ENCODE assay signal across 18 cellular contexts in the genomic region with DNA sequence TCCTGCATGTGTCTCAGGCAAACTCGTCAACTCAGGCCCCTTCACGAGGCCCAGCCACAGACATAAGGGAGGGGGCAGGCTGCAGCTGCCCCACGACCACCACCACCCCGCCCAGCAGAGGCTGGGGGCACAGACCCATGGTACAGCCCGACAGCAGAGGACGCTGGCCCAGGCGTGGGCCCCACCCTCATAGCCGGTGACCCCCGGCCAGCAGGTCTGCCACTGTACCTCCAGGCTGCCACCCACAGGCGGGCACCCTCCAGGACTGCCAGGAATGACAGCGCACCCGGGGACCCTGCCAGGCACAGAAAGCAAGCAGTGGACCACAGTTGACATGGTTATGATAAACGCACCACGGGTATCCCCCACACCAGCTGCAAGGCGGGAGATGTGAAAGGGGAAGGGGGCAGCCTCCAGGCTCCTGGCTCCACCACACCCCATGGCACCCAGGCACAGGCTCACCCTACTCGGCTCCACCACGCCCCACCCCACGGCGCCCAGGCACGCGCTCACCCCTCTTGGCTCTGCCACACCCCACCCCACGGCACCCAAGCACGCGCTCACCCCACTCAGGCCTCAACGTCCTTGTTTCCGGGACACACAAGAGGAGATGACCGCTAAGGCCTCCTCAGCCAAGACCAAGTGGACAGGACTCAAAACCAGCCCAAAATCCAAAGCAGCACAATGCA.
"Had no signal": no experiment of that assay in that cellular context is flagged by ENCODE, and none has a peak within 500 bp of the region (broad histone marks: within the 10 kb centered on the region; RNA-seq: fewer than 3 reads in every experiment).

No MANE protein-coding gene starts in this region.

- H3K9me3 ChIP-seq: breast epithelium, gastrocnemius medialis, heart left ventricle, psoas muscle, spleen, vagina had no signal

- H3K27me3 ChIP-seq: breast epithelium, gastrocnemius medialis, heart left ventricle, spleen, vagina had no signal

- H3K36me3 ChIP-seq: breast epithelium, gastrocnemius medialis, heart left ventricle, vagina had no signal

- H3K9me3 Mint-ChIP-seq: activated CD4-positive, alpha-beta T cell treated with anti-CD3 and anti-CD28 coated beads, Interleukin-2, amount 10 ng/mL, durations not matched to agents 7 days and 5 days; activated naive CD8-positive, alpha-beta T cell treated with anti-CD3 and anti-CD28 coated beads, Interleukin-2, amount 10 ng/mL, durations not matched to agents 7 days and 5 days; naive thymus-derived CD8-positive, alpha-beta T cell had no signal

- H3K4me1 ChIP-seq: breast epithelium, gastrocnemius medialis, psoas muscle, vagina had no signal

- H3K4me3 ChIP-seq: breast epithelium, gastrocnemius medialis, heart left ventricle, psoas muscle, spleen, vagina had no signal

- H3K27ac ChIP-seq: breast epithelium, epithelial cell of prostate, gastrocnemius medialis, heart left ventricle, psoas muscle, spleen, vagina had no signal

- H3K36me3 Mint-ChIP-seq: naive thymus-derived CD8-positive, alpha-beta T cell had no signal

- H3K27ac Mint-ChIP-seq: activated CD4-positive, alpha-beta T cell treated with anti-CD3 and anti-CD28 coated beads, Interleukin-2, amount 10 ng/mL, durations not matched to agents 7 days and 5 days; T-helper 17 cell had no signal

- H3K27me3 Mint-ChIP-seq: activated CD4-positive, alpha-beta T cell treated with anti-CD3 and anti-CD28 coated beads, Interleukin-2, amount 10 ng/mL, durations not matched to agents 7 days and 5 days; naive thymus-derived CD8-positive, alpha-beta T cell; T-helper 17 cell had no signal

- H3K4me3 Mint-ChIP-seq: activated CD4-positive, alpha-beta T cell treated with anti-CD3 and anti-CD28 coated beads, Interleukin-2, amount 10 ng/mL, durations not matched to agents 7 days and 5 days; activated naive CD8-positive, alpha-beta T cell treated with anti-CD3 and anti-CD28 coated beads, Interleukin-2, amount 10 ng/mL, durations not matched to agents 7 days and 5 days; T-helper 17 cell had no signal

- DNase-seq: activated CD4-positive, alpha-beta T cell treated with anti-CD3 and anti-CD28 coated beads, Interleukin-2, amount 10 ng/mL, durations not matched to agents 7 days and 5 days; activated CD4-positive, CD25-positive, alpha-beta regulatory T cell; activated CD8-positive, alpha-beta memory T cell treated with anti-CD3 and anti-CD28 coated beads for 24 hours; activated naive CD4-positive, alpha-beta T cell; activated naive CD8-positive, alpha-beta T cell treated with anti-CD3 and anti-CD28 coated beads, Interleukin-2, amount 10 ng/mL, durations not matched to agents 7 days and 5 days; dermis blood vessel endothelial cell; gastrocnemius medialis; heart left ventricle; left cardiac atrium; mammary epithelial cell; naive thymus-derived CD8-positive, alpha-beta T cell; psoas muscle; spleen; T-helper 17 cell had no signal

- ATAC-seq: gastrocnemius medialis; heart left ventricle; left cardiac atrium; naive thymus-derived CD8-positive, alpha-beta T cell; sciatic nerve; T-helper 17 cell had no signal
